ENCODE assay signal across 23 cellular contexts in the genomic region with DNA sequence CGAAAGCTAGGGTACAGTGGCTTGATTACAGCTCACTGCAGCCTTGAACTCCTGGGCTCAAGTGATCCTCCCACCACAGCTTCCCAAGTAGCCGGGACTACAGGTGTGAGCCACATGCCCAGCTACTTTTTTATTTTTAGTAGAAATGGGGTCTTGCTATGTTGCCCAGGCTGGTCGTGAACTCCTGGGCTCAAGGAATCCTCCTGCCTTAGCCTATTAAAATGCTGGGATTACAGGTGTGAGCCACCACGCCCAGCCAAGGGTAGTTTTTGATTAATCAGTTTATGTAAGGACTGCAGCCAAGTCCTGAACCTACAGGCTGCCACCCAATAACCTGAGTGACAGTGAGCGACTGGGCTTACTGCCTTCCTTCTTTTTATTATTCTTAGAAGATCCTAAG.
"Had no signal": no experiment of that assay in that cellular context is flagged by ENCODE, and none has a peak within 500 bp of the region (broad histone marks: within the 10 kb centered on the region; RNA-seq: fewer than 3 reads in every experiment).

No MANE protein-coding gene starts in this region.

- DNase-seq: activated CD4-positive, alpha-beta T cell treated with anti-CD3 and anti-CD28 coated beads for 1 hour; activated CD8-positive, alpha-beta memory T cell treated with anti-CD3 and anti-CD28 coated beads for 24 hours; activated CD8-positive, alpha-beta memory T cell treated with anti-CD3 and anti-CD28 coated beads, Interleukin-2, amount 50 U/mL, for 48 hours; activated gamma-delta T cell; activated T-cell treated with anti-CD3 and anti-CD28 coated beads, Interleukin-2, amount 50 U/mL, for 72 hours; colonic mucosa; foreskin keratinocyte; glutamatergic neuron; hippocampal formation; nephron progenitor cell; nucleus accumbens; stimulated activated CD8-positive, alpha-beta memory T cell treated with anti-CD3 and anti-CD28 coated beads, Interleukin-4, amount 100 ng/mL, for 48 hours; stimulated activated naive CD4-positive, alpha-beta T cell treated with Interleukin-2 at 50 U/mL for 16 hours; T1000 had no signal

- H3K9me3 ChIP-seq: ascending aorta, colonic mucosa, transverse colon, vagina had no signal

- FAIRE-seq: keratinocyte had no signal

- H3K4me3 ChIP-seq: ascending aorta, colonic mucosa, lung, transverse colon, vagina had no signal

- ATAC-seq: activated T-cell treated with anti-CD3 and anti-CD28 coated beads, Interleukin-2, amount 50 U/mL, for 72 hours; foreskin keratinocyte; left lobe of liver had no signal

- H3K36me3 Mint-ChIP-seq: activated naive CD4-positive, alpha-beta T cell treated with anti-CD3 and anti-CD28 coated beads, Interleukin-2, amount 50 U/mL, for 24 hours had no signal

- H3K27ac ChIP-seq: ascending aorta, colonic mucosa, foreskin keratinocyte, transverse colon, vagina had no signal

- H3K27me3 Mint-ChIP-seq: activated naive CD4-positive, alpha-beta T cell treated with anti-CD3 and anti-CD28 coated beads, Interleukin-2, amount 50 U/mL, for 24 hours; central memory CD8-positive, alpha-beta T cell had no signal

- H3K27me3 ChIP-seq: ascending aorta, colonic mucosa, foreskin keratinocyte, transverse colon, vagina had no signal

- H3K27ac Mint-ChIP-seq: activated naive CD4-positive, alpha-beta T cell treated with anti-CD3 and anti-CD28 coated beads, Interleukin-2, amount 50 U/mL, for 24 hours; activated T-cell treated with anti-CD3 and anti-CD28 coated beads, Interleukin-2, amount 50 U/mL, for 72 hours; mesothelial cell of epicardium had no signal

- H3K4me3 Mint-ChIP-seq: activated naive CD4-positive, alpha-beta T cell treated with anti-CD3 and anti-CD28 coated beads, Interleukin-2, amount 50 U/mL, for 24 hours; activated T-cell treated with anti-CD3 and anti-CD28 coated beads, Interleukin-2, amount 50 U/mL, for 72 hours; central memory CD8-positive, alpha-beta T cell; mesothelial cell of epicardium; nephron progenitor cell had no signal

- H3K9me3 Mint-ChIP-seq: activated naive CD4-positive, alpha-beta T cell treated with anti-CD3 and anti-CD28 coated beads, Interleukin-2, amount 50 U/mL, for 24 hours; activated T-cell treated with anti-CD3 and anti-CD28 coated beads, Interleukin-2, amount 50 U/mL, for 72 hours; central memory CD8-positive, alpha-beta T cell; mesothelial cell of epicardium; nephron progenitor cell had no signal

- H3K36me3 ChIP-seq: colonic mucosa, transverse colon, vagina had no signal

- H3K4me1 ChIP-seq: ascending aorta, foreskin keratinocyte, vagina had no signal
